Comparison of ENCODE assay signal across 9 cellular contexts in the genomic region with DNA sequence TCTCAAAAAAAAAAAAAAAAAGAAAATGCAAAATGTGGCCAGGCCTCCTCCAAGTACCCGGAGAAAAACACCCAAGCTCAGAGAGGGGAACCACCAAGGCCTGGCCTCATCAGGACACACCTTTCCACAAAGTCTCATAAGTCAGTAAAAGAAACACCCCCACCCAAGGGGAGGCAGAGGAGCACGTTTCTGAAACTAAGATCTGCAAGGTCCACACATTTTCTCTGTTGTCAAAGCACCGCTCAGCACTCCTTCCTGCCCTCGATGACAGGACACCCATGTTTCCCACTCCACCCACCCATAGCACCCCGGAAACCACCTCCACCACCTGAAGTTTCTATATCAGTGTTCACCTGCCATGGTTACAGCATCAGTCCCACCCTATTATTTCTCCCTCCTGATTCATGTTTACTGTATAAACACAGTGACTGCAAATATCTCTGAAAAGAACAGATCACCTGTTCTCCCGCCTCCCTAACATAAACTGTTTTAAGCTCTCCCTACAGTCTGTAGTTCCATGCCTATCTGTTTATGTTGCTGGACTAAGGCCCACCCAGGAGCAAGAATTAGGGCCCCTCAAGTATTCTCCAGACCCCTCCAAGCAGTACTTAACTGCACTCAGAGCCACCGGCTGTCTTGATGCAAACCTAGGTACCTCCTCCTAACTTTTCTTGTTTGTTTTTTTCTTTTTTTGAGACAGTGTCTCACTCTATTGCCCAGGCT. TPM values are rescaled to one million over a fixed set of nuclear protein-coding genes. Genes with fewer than 3 reads are reported as not detected.
A peak's percentile ranks its signal among the peaks of the same experiment; 100 is the strongest.
DNase-seq lines count a peak whose midpoint lies in the region; ATAC-seq and TF ChIP-seq lines count a peak whose summit lies in the region.
"Had no signal": no experiment of that assay in that cellular context is flagged by ENCODE, and none has a peak within 500 bp of the region (broad histone marks: within the 10 kb centered on the region; RNA-seq: fewer than 3 reads in every experiment).

No MANE protein-coding gene starts in this region.

- peak overlapping the region; percentile 60 for H3K4me3 ChIP-seq in CD8-positive, alpha-beta T cell (ENCODE audit: low read depth, low read length)
- H3K4me3 ChIP-seq in KMS-11 (IDR thresholded peaks at IDR 0.05; ENCODE audit: insufficient read depth, low read depth, low read length) = no peak overlapping the region
- peak overlapping the region in 1 of 2 donors; percentile 99 for H3K4me3 ChIP-seq in left lung

- peaks cover 65% of the 10 kb centered on the region for H3K79me2 ChIP-seq in KMS-11 (ENCODE audit: insufficient read depth, low read depth)

- no peaks in the 10 kb centered on the region for H3K9me3 ChIP-seq in CD8-positive, alpha-beta T cell (ENCODE audit: low read length)
- H3K9me3 ChIP-seq in left lung = no peaks in the 10 kb centered on the region

- H3K4me2 ChIP-seq in KMS-11 = peak overlapping the region; percentile 93

- ATAC-seq in CD8-positive, alpha-beta T cell = peak; percentile 57
- ATAC-seq in GM21381 (IDR thresholded peaks at IDR 0.05; ENCODE audit: unreplicated experiment) (peak; percentile 53), left lung (no peak)
- ATAC-seq in activated T-cell treated with anti-CD3 and anti-CD28 coated beads, Interleukin-2, amount 50 U/mL, for 72 hours (replicated peaks in 1 of 2) = peak; percentile 73 to 78

- H4K20me1 ChIP-seq in KMS-11 (ENCODE audit: insufficient read depth) = no peaks in the 10 kb centered on the region

- peak overlapping the region; percentile 94 for H3K27ac ChIP-seq in CD8-positive, alpha-beta T cell (ENCODE audit: low read depth, low read length)
- peak overlapping the region; percentile 92 for H3K27ac ChIP-seq in KMS-11
- peak overlapping the region in 1 of 2 donors; percentile 97 for H3K27ac ChIP-seq in left lung
- H3K27ac ChIP-seq: epithelial cell of prostate had no signal

- peaks cover 44% of the 10 kb centered on the region for H3K4me1 ChIP-seq in CD8-positive, alpha-beta T cell (ENCODE audit: insufficient read depth, low read length)
- H3K4me1 ChIP-seq in KMS-11 (ENCODE audit: low read depth, poor library complexity, severe bottlenecking) = peaks cover 39% of the 10 kb centered on the region
- peaks cover 14 to 53% of the 10 kb centered on the region in 2 donors for H3K4me1 ChIP-seq in left lung

- H3K27me3 ChIP-seq in CD8-positive, alpha-beta T cell (ENCODE audit: insufficient read depth, low read length) = no peaks in the 10 kb centered on the region
- H3K27me3 ChIP-seq in KMS-11 (ENCODE audit: insufficient read depth, low read depth) (no peaks in the 10 kb centered on the region), left lung (no peaks in the 10 kb centered on the region)

- peak overlapping the region; percentile 83 for H3K9ac ChIP-seq in KMS-11

- intact Hi-C loops in CD8-positive, alpha-beta T cell (cut with DNase I, micrococcal nuclease) = loop anchor here (2.0 to 10.0 kb wide), 3 partner anchors 210 to 1880 kb away; partner anchors contain the start of genes CEMP1 (in 1 of the 2), MGRN1 (in 1 of the 2), PDPK1 (in 1 of the 2) and ZNF213 (in 1 of the 2)
- intact Hi-C loops in left lung (cut with DNase I) = no loop called here

- H3K9me3 Mint-ChIP-seq in CD8-positive, alpha-beta T cell = no peaks in the 10 kb centered on the region
- H3K9me3 Mint-ChIP-seq in activated T-cell treated with anti-CD3 and anti-CD28 coated beads, Interleukin-2, amount 50 U/mL, for 72 hours = no peaks in the 10 kb centered on the region

- H3K27ac Mint-ChIP-seq in CD8-positive, alpha-beta T cell = peak overlapping the region; percentile 99
- H3K27ac Mint-ChIP-seq in activated T-cell treated with anti-CD3 and anti-CD28 coated beads, Interleukin-2, amount 50 U/mL, for 72 hours = peak overlapping the region; percentile 91

- H3K4me3 Mint-ChIP-seq in CD8-positive, alpha-beta T cell = peak overlapping the region; percentile 97
- peak overlapping the region; percentile 81 to 96 for H3K4me3 Mint-ChIP-seq in activated T-cell treated with anti-CD3 and anti-CD28 coated beads, Interleukin-2, amount 50 U/mL, for 72 hours

- CTCF ChIA-PET in CD8-positive, alpha-beta T cell (lab: Charles Lee) = interaction anchor here (6.0 kb wide), 1 partner anchor 12 kb away, joined by 31 read pairs; no protein-coding TSS in a partner anchor

- POLR2A ChIA-PET in CD8-positive, alpha-beta T cell (lab: Charles Lee) = interaction anchor here (0.7 to 2.8 kb wide), 5 partner anchors 9 to 160 kb away, joined by 3 to 11 read pairs (median 3); no protein-coding TSS in a partner anchor

- H3K36me3 Mint-ChIP-seq in CD8-positive, alpha-beta T cell = peaks cover 54% of the 10 kb centered on the region
- H3K36me3 Mint-ChIP-seq in activated T-cell treated with anti-CD3 and anti-CD28 coated beads, Interleukin-2, amount 50 U/mL, for 72 hours (ENCODE audit: insufficient read depth in 2 of 2) = peaks cover 5 to 22% of the 10 kb centered on the region in 2 donors

- no peaks in the 10 kb centered on the region for H3K27me3 Mint-ChIP-seq in CD8-positive, alpha-beta T cell (ENCODE audit: low read depth)
- no peaks in the 10 kb centered on the region for H3K27me3 Mint-ChIP-seq in activated T-cell treated with anti-CD3 and anti-CD28 coated beads, Interleukin-2, amount 50 U/mL, for 72 hours (ENCODE audit: low read depth)

- no peak overlapping the region for H2AFZ ChIP-seq in KMS-11 (ENCODE audit: low read depth)

- DNase-seq in CD8-positive, alpha-beta T cell = peak; percentile 65 to 92 (median 78)
- peak; percentile 85 to 88 for DNase-seq in activated T-cell treated with anti-CD3 and anti-CD28 coated beads, Interleukin-2, amount 50 U/mL, for 72 hours
- peak; percentile 64 to 80 for DNase-seq in stimulated activated CD4-positive, alpha-beta T cell treated with anti-CD3 and anti-CD28 coated beads, Interleukin-12 subunit alpha, Interleukin-12 subunit beta, amount 100 ng/mL, for 24 hours (ENCODE audit: low read depth in 2 of 2)
- DNase-seq in left lung (no peak), ureter (ENCODE audit: low spot score) (no peak), midbrain (lab: John Stamatoyannopoulos, UW) (no peak)

- no peak for TF ChIP-seq CTCF in CD8-positive, alpha-beta T cell (IDR thresholded peaks at IDR 0.05)
- TF ChIP-seq CTCF in KMS-11 (conservative IDR thresholded peaks at IDR 0.05; ENCODE audit: low read depth, low read length) = no peak
- TF ChIP-seq CTCF in left lung (IDR thresholded peaks at IDR 0.05) = no peak

- peaks cover 40% of the 10 kb centered on the region for H3K36me3 ChIP-seq in CD8-positive, alpha-beta T cell (ENCODE audit: insufficient read depth, low read length)
- no peaks in the 10 kb centered on the region; the same call in 1 of the 2 replicates for H3K36me3 ChIP-seq in KMS-11 (ENCODE audit: insufficient read depth)
- peaks cover 0 to 39% of the 10 kb centered on the region in 2 donors for H3K36me3 ChIP-seq in left lung

- peaks cover 40% of the 10 kb centered on the region for H3K4me1 Mint-ChIP-seq in CD8-positive, alpha-beta T cell (ENCODE audit: low read depth)
- peaks cover 43% of the 10 kb centered on the region for H3K4me1 Mint-ChIP-seq in activated T-cell treated with anti-CD3 and anti-CD28 coated beads, Interleukin-2, amount 50 U/mL, for 72 hours (ENCODE audit: low read depth)

RNA-seq across cellular contexts. Expression of gene CORO7, which starts 2.0 kb away (rescaled TPM):
- total RNA-seq in CD8-positive, alpha-beta T cell = 100 to 1,000 TPM; 950 to 991 TPM
- 100 to 1,000 TPM in 1 of 2 donors, 10 to 100 TPM in 1; 88.6 to 105 TPM for total RNA-seq in activated T-cell treated with anti-CD3 and anti-CD28 coated beads, Interleukin-2, amount 50 U/mL, for 72 hours
- total RNA-seq in left lung = 10 to 100 TPM; 36.3 to 81.7 TPM
- 43.8 TPM for total RNA-seq in ureter

RNA-seq across cellular contexts. Expression of gene DNAJA3, which starts 11.3 kb away (rescaled TPM):
- total RNA-seq in CD8-positive, alpha-beta T cell = 10 to 100 TPM; 13.8 to 17.4 TPM
- 10 to 100 TPM; 83.6 to 98.7 TPM for total RNA-seq in activated T-cell treated with anti-CD3 and anti-CD28 coated beads, Interleukin-2, amount 50 U/mL, for 72 hours
- 10 to 100 TPM; 29.6 to 53.5 TPM for total RNA-seq in left lung
- 73.1 TPM for total RNA-seq in ureter

RNA-seq across cellular contexts. Expression of gene VASN, which starts 42.7 kb away (rescaled TPM):
- total RNA-seq in CD8-positive, alpha-beta T cell = under 1 TPM; 0.57 to 0.83 TPM
- total RNA-seq in activated T-cell treated with anti-CD3 and anti-CD28 coated beads, Interleukin-2, amount 50 U/mL, for 72 hours = not detected
- 10 to 100 TPM; 24.5 to 28.3 TPM for total RNA-seq in left lung
- 13.4 TPM for total RNA-seq in ureter

Comparison
In these comparisons a context has a peak if more than half of its experiments do, and no peak if none do; other contexts are left out.
1. DNase-seq: peak in CD8-positive, alpha-beta T cell (7 of 7), activated T-cell treated with anti-CD3 and anti-CD28 coated beads, Interleukin-2, amount 50 U/mL, for 72 hours (2 of 2) and stimulated activated CD4-positive, alpha-beta T cell treated with anti-CD3 and anti-CD28 coated beads, Interleukin-12 subunit alpha, Interleukin-12 subunit beta, amount 100 ng/mL, for 24 hours (2 of 2); none in left lung (0 of 2), ureter (single experiment) and midbrain (single experiment).
2. RNA of gene CORO7, which starts 2.0 kb away (total RNA-seq): 950 to 991 TPM in CD8-positive, alpha-beta T cell; 88.6 to 105 TPM in activated T-cell treated with anti-CD3 and anti-CD28 coated beads, Interleukin-2, amount 50 U/mL, for 72 hours, 36.3 to 81.7 TPM in left lung and 43.8 TPM in ureter (single experiment); every median in the first group is over 4 times any median in the second.
3. intact Hi-C loops: an anchor here in CD8-positive, alpha-beta T cell (2.0 to 10.0 kb wide); none called in left lung.